Comparison of ENCODE assay signal across 1 cellular context in the genomic region with DNA sequence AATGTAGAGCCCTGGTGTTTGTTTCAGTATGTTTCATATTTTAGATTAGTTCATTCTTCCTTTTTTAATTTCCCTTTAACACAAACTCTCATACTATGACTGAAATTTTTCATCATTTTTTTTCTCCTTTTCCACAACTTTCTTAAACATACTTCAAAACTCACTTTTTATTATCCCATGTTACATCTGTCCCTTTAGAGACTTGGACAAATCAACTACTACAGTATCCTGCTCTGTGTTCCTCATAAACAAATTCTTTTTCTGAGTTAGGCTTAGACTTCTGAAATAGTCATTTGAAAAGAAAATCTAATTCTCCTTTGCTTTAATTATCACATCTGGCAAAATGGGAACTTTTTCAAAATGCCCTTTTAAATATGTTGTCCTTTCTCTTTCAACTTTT.
TF ChIP-seq lines count a peak whose summit lies in the region.

No MANE protein-coding gene starts in this region.

TF ChIP-seq in WTC11, 78 proteins besides CTCF, POLR2A, EP300 and RAD21 (continued from another document):
- TF ChIP-seq, protein P1, sequence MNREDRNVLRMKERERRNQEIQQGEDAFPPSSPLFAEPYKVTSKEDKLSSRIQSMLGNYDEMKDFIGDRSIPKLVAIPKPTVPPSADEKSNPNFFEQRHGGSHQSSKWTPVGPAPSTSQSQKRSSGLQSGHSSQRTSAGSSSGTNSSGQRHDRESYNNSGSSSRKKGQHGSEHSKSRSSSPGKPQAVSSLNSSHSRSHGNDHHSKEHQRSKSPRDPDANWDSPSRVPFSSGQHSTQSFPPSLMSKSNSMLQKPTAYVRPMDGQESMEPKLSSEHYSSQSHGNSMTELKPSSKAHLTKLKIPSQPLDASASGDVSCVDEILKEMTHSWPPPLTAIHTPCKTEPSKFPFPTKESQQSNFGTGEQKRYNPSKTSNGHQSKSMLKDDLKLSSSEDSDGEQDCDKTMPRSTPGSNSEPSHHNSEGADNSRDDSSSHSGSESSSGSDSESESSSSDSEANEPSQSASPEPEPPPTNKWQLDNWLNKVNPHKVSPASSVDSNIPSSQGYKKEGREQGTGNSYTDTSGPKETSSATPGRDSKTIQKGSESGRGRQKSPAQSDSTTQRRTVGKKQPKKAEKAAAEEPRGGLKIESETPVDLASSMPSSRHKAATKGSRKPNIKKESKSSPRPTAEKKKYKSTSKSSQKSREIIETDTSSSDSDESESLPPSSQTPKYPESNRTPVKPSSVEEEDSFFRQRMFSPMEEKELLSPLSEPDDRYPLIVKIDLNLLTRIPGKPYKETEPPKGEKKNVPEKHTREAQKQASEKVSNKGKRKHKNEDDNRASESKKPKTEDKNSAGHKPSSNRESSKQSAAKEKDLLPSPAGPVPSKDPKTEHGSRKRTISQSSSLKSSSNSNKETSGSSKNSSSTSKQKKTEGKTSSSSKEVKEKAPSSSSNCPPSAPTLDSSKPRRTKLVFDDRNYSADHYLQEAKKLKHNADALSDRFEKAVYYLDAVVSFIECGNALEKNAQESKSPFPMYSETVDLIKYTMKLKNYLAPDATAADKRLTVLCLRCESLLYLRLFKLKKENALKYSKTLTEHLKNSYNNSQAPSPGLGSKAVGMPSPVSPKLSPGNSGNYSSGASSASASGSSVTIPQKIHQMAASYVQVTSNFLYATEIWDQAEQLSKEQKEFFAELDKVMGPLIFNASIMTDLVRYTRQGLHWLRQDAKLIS (CRISPR knock-in tag; IDR thresholded peaks at IDR 0.05; ENCODE audit: borderline replicate concordance): no peak
- TF ChIP-seq IRF2 (CRISPR knock-in tag; IDR thresholded peaks at IDR 0.05; ENCODE audit: borderline replicate concordance, low read depth) (no peak), GTF2I (CRISPR knock-in tag; conservative IDR thresholded peaks at IDR 0.05) (no peak)
